7 cellular contexts compared by ENCODE assay signal in genomic region chr12:55940065-55940732, GRCh38. TPM values are rescaled to one million over a fixed set of nuclear protein-coding genes. Genes with fewer than 3 reads are reported as not detected.
DNase-seq lines count a peak whose midpoint lies in the region; ATAC-seq lines count a peak whose summit lies in the region.

No MANE protein-coding gene starts in this region.

- peaks cover 71% of the 10 kb centered on the region for H3K4me1 Mint-ChIP-seq in T-helper 1 cell treated with Interleukin-12 subunit alpha and Interleukin-12 subunit beta and Interleukin-4 antibody, amounts not matched to agents 30 μg/mL and 1 μg/mL, for 36 hours (ENCODE audit: low read depth)

- H3K27me3 Mint-ChIP-seq in T-helper 1 cell treated with Interleukin-12 subunit alpha and Interleukin-12 subunit beta and Interleukin-4 antibody, amounts not matched to agents 30 μg/mL and 1 μg/mL, for 36 hours (ENCODE audit: low read depth) = no peaks in the 10 kb centered on the region

- H3K4me3 Mint-ChIP-seq in T-helper 1 cell treated with Interleukin-12 subunit alpha and Interleukin-12 subunit beta and Interleukin-4 antibody, amounts not matched to agents 30 μg/mL and 1 μg/mL, for 36 hours = peak overlapping the region; percentile 47

- ATAC-seq in GM18498 (IDR thresholded peaks at IDR 0.05; ENCODE audit: unreplicated experiment) = peak; percentile 94
- ATAC-seq in HG02870 (IDR thresholded peaks at IDR 0.05; ENCODE audit: unreplicated experiment) = peak; percentile 98
- peak; percentile 94 for ATAC-seq in sciatic nerve

- H3K36me3 Mint-ChIP-seq in T-helper 1 cell treated with Interleukin-12 subunit alpha and Interleukin-12 subunit beta and Interleukin-4 antibody, amounts not matched to agents 30 μg/mL and 1 μg/mL, for 36 hours (ENCODE audit: low read depth) = peaks cover 84% of the 10 kb centered on the region

- peak overlapping the region; percentile 86 for H3K27ac Mint-ChIP-seq in T-helper 1 cell treated with Interleukin-12 subunit alpha and Interleukin-12 subunit beta and Interleukin-4 antibody, amounts not matched to agents 30 μg/mL and 1 μg/mL, for 36 hours

- intact Hi-C loops in sciatic nerve (cut with DNase I) = no loop called here

- H3K9me3 Mint-ChIP-seq in T-helper 1 cell treated with Interleukin-12 subunit alpha and Interleukin-12 subunit beta and Interleukin-4 antibody, amounts not matched to agents 30 μg/mL and 1 μg/mL, for 36 hours = no peaks in the 10 kb centered on the region

- peak; percentile 80 for DNase-seq in NCI-H146 treated with DMSO at 0.1 percent for 48 hours (lab: John Stamatoyannopoulos, UW; ENCODE audit: unreplicated experiment)
- peak in 55 of 56 donors; percentile 26 to 92 (median 68) for DNase-seq in amygdala (lab: John Stamatoyannopoulos, UW)
- peak; percentile 86 for DNase-seq in hepatic stellate cell (ENCODE audit: low spot score)
- DNase-seq in sciatic nerve (ENCODE audit: low spot score) = peak; percentile 92

RNA-seq across cellular contexts. Expression of gene DGKA, which starts 9.2 kb away (rescaled TPM):
- 31.8 TPM for total RNA-seq in sciatic nerve

RNA-seq across cellular contexts. Expression of gene PYM1, which starts 12.5 kb away (rescaled TPM):
- 21.8 TPM for total RNA-seq in sciatic nerve

RNA-seq across cellular contexts. Expression of gene PMEL, which starts 25.6 kb away (rescaled TPM):
- total RNA-seq in sciatic nerve = 0.49 TPM

RNA-seq across cellular contexts. Expression of gene CDK2, which starts 26.4 kb away (rescaled TPM):
- 14.4 TPM for total RNA-seq in sciatic nerve

RNA-seq across cellular contexts. Expression of gene RAB5B, which starts 33.7 kb away (rescaled TPM):
- 143 TPM for total RNA-seq in sciatic nerve

Comparison
In these comparisons a context has a peak if more than half of its experiments do, and no peak if none do; other contexts are left out.
1. Peak in every context shown above with its lines: DNase-seq and ATAC-seq.